ENCODE assay signal across 1 cellular context in genomic region chr17:68509151-68510057, GRCh38.
TF ChIP-seq lines count a peak whose summit lies in the region.

No MANE protein-coding gene starts in this region.

TF ChIP-seq in HepG2, 621 proteins besides CTCF, POLR2A, EP300 and RAD21 (continued from another document and continues in another):
- TF ChIP-seq ELK4 (CRISPR knock-in tag; IDR thresholded peaks at IDR 0.05; ENCODE audit: borderline replicate concordance) (no peak), ATRX (CRISPR knock-in tag; IDR thresholded peaks at IDR 0.05; ENCODE audit: borderline replicate concordance) (no peak), ZNF691 (CRISPR knock-in tag; IDR thresholded peaks at IDR 0.05; ENCODE audit: borderline replicate concordance, low read depth) (0 out of 2 replicates have a peak, but pooled peaks have one; percentile 39), ZNF367 (CRISPR knock-in tag; IDR thresholded peaks at IDR 0.05; ENCODE audit: borderline replicate concordance) (no peak), ZNF24 (IDR thresholded peaks at IDR 0.05) (no peak), NFE2 (CRISPR knock-in tag; IDR thresholded peaks at IDR 0.05) (no peak), NFAT5 (CRISPR knock-in tag; IDR thresholded peaks at IDR 0.05) (no peak), AGO2 (optimal IDR thresholded peaks at IDR 0.05; ENCODE audit: low read depth, low read length) (no peak), RBM39 (IDR thresholded peaks at IDR 0.05; ENCODE audit: low read depth, low read length, poor library complexity, severe bottlenecking) (no peak), ATAD3A (CRISPR knock-in tag; IDR thresholded peaks at IDR 0.05) (no peak), ELF3 (CRISPR knock-in tag; IDR thresholded peaks at IDR 0.05) (peak; percentile 58), MNT (IDR thresholded peaks at IDR 0.05) (no peak), MEIS2 (CRISPR knock-in tag; IDR thresholded peaks at IDR 0.05) (peak; percentile 96), STAT6 (CRISPR knock-in tag; IDR thresholded peaks at IDR 0.05; ENCODE audit: borderline replicate concordance) (peak; percentile 29; the same call in 1 of the 2 replicates), MTF2 (CRISPR knock-in tag; IDR thresholded peaks at IDR 0.05; ENCODE audit: borderline replicate concordance) (no peak), ETV6 (CRISPR knock-in tag; conservative IDR thresholded peaks at IDR 0.05) (no peak), CEBPB (IDR thresholded peaks at IDR 0.05; ENCODE audit: borderline replicate concordance, low read depth, low read length) (peak; percentile 41; the same call in 1 of the 2 replicates), ZNF550 (CRISPR knock-in tag; IDR thresholded peaks at IDR 0.05; ENCODE audit: borderline replicate concordance) (no peak), STAG1 (CRISPR knock-in tag; IDR thresholded peaks at IDR 0.05) (0 out of 2 replicates have a peak, but pooled peaks have one; percentile 8), ZNF580 (CRISPR knock-in tag; IDR thresholded peaks at IDR 0.05; ENCODE audit: borderline replicate concordance, low read depth) (0 out of 2 replicates have a peak, but pooled peaks have one; percentile 53), ZNF652 (CRISPR knock-in tag; IDR thresholded peaks at IDR 0.05; ENCODE audit: borderline replicate concordance, low read depth) (no peak), ZEB1 (IDR thresholded peaks at IDR 0.05; ENCODE audit: insufficient replicate concordance, low read depth) (no peak), ZNF326 (CRISPR knock-in tag; IDR thresholded peaks at IDR 0.05; ENCODE audit: borderline replicate concordance) (no peak), SMARCC2 (IDR thresholded peaks at IDR 0.05) (no peak), DNMT3B (CRISPR knock-in tag; conservative IDR thresholded peaks at IDR 0.05) (no peak), ZNF292 (CRISPR knock-in tag; IDR thresholded peaks at IDR 0.05; ENCODE audit: borderline replicate concordance, low read depth) (peak; percentile 92), ZNF496 (CRISPR knock-in tag; IDR thresholded peaks at IDR 0.05; ENCODE audit: insufficient replicate concordance) (no peak), ZNF563 (CRISPR knock-in tag; IDR thresholded peaks at IDR 0.05) (no peak), KLF9 (CRISPR knock-in tag; IDR thresholded peaks at IDR 0.05; ENCODE audit: low read depth) (no peak), ZNF235 (CRISPR knock-in tag; IDR thresholded peaks at IDR 0.05; ENCODE audit: borderline replicate concordance) (no peak), ZFY (CRISPR knock-in tag; IDR thresholded peaks at IDR 0.05) (peak; percentile 43; the same call in 1 of the 2 replicates), DR1 (CRISPR knock-in tag; IDR thresholded peaks at IDR 0.05) (no peak), HMGXB3 (CRISPR knock-in tag; IDR thresholded peaks at IDR 0.05; ENCODE audit: borderline replicate concordance) (no peak; the same call in 1 of the 2 replicates), RFXAP (CRISPR knock-in tag; IDR thresholded peaks at IDR 0.05; ENCODE audit: borderline replicate concordance) (no peak), SRSF1 (optimal IDR thresholded peaks at IDR 0.05; ENCODE audit: low read depth, low read length) (no peak), DMAP1 (CRISPR knock-in tag; IDR thresholded peaks at IDR 0.05) (no peak), DPF2 (CRISPR knock-in tag; IDR thresholded peaks at IDR 0.05; ENCODE audit: borderline replicate concordance, low read depth) (peak; percentile 70), SMAD1 (CRISPR knock-in tag; IDR thresholded peaks at IDR 0.05; ENCODE audit: borderline replicate concordance, low read depth) (no peak), ZNF749 (CRISPR knock-in tag; IDR thresholded peaks at IDR 0.05; ENCODE audit: borderline replicate concordance) (no peak), KLF15 (CRISPR knock-in tag; IDR thresholded peaks at IDR 0.05; ENCODE audit: borderline replicate concordance) (no peak), PATZ1 (CRISPR knock-in tag; IDR thresholded peaks at IDR 0.05) (peak; percentile 58), ZNF138 (CRISPR knock-in tag; IDR thresholded peaks at IDR 0.05; ENCODE audit: low read depth) (no peak), NCOA2 (CRISPR knock-in tag; IDR thresholded peaks at IDR 0.05) (0 out of 2 replicates have a peak, but pooled peaks have one; percentile 23)
